In the genomic region with DNA sequence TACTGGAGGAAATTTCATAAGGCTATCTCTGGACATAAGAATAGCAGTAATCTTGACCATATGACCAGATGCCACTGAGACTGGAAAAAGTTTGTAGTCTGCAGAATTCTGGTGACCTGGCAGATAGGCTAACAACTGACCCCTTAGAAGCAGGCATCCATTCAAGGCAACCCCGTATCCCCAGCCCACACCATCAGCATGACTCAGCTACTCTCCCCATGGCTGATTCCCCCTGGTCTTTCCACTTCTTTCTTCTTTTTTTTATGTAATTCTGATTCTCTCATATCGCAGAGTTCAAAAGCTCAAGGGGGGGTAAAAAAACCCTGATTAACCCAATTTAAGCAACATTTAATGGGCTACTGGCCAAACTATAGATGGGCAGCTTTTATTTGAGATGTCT, we compare ENCODE assay signal across 2 cellular contexts.
TF ChIP-seq lines count a peak whose summit lies in the region.

No MANE protein-coding gene starts in this region.

TF ChIP-seq in GM23338, 12 proteins besides CTCF, POLR2A, EP300 and RAD21:
- TF ChIP-seq ZNF114 (CRISPR knock-in tag; IDR thresholded peaks at IDR 0.05) (no peak), ZNF331 (CRISPR knock-in tag; IDR thresholded peaks at IDR 0.05; ENCODE audit: low read depth) (no peak)
- TF ChIP-seq, protein P1, sequence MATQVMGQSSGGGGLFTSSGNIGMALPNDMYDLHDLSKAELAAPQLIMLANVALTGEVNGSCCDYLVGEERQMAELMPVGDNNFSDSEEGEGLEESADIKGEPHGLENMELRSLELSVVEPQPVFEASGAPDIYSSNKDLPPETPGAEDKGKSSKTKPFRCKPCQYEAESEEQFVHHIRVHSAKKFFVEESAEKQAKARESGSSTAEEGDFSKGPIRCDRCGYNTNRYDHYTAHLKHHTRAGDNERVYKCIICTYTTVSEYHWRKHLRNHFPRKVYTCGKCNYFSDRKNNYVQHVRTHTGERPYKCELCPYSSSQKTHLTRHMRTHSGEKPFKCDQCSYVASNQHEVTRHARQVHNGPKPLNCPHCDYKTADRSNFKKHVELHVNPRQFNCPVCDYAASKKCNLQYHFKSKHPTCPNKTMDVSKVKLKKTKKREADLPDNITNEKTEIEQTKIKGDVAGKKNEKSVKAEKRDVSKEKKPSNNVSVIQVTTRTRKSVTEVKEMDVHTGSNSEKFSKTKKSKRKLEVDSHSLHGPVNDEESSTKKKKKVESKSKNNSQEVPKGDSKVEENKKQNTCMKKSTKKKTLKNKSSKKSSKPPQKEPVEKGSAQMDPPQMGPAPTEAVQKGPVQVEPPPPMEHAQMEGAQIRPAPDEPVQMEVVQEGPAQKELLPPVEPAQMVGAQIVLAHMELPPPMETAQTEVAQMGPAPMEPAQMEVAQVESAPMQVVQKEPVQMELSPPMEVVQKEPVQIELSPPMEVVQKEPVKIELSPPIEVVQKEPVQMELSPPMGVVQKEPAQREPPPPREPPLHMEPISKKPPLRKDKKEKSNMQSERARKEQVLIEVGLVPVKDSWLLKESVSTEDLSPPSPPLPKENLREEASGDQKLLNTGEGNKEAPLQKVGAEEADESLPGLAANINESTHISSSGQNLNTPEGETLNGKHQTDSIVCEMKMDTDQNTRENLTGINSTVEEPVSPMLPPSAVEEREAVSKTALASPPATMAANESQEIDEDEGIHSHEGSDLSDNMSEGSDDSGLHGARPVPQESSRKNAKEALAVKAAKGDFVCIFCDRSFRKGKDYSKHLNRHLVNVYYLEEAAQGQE (IDR thresholded peaks at IDR 0.05; ENCODE audit: unreplicated experiment) = no peak

TF ChIP-seq in K562, 482 proteins besides CTCF, POLR2A, EP300 and RAD21:
- no peak for TF ChIP-seq ETV5 (CRISPR knock-in tag; IDR thresholded peaks at IDR 0.05; ENCODE audit: low read depth)
- TF ChIP-seq ZNF311 (CRISPR knock-in tag; IDR thresholded peaks at IDR 0.05) = no peak
- TF ChIP-seq, protein P2, sequence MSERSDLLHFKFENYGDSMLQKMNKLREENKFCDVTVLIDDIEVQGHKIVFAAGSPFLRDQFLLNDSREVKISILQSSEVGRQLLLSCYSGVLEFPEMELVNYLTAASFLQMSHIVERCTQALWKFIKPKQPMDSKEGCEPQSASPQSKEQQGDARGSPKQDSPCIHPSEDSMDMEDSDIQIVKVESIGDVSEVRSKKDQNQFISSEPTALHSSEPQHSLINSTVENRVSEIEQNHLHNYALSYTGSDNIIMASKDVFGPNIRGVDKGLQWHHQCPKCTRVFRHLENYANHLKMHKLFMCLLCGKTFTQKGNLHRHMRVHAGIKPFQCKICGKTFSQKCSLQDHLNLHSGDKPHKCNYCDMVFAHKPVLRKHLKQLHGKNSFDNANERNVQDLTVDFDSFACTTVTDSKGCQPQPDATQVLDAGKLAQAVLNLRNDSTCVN (CRISPR knock-in tag; IDR thresholded peaks at IDR 0.05) = no peak
- no peak for TF ChIP-seq ZNF444 (CRISPR knock-in tag; IDR thresholded peaks at IDR 0.05)
- no peak for TF ChIP-seq TCF7L2 (IDR thresholded peaks at IDR 0.05; ENCODE audit: low read depth, low read length)
- TF ChIP-seq ZNF316 (IDR thresholded peaks at IDR 0.05) = peak; percentile 67
- TF ChIP-seq PURB (CRISPR knock-in tag; IDR thresholded peaks at IDR 0.05; ENCODE audit: low read depth) = no peak
- TF ChIP-seq, protein P3, sequence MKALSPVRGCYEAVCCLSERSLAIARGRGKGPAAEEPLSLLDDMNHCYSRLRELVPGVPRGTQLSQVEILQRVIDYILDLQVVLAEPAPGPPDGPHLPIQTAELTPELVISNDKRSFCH (CRISPR knock-in tag; IDR thresholded peaks at IDR 0.05) = no peak
- TF ChIP-seq, protein P3 (tag; IDR thresholded peaks at IDR 0.05) = no peak
- TF ChIP-seq FOXP1 (CRISPR knock-in tag; IDR thresholded peaks at IDR 0.05) = no peak
- TF ChIP-seq KLF10 (CRISPR knock-in tag; IDR thresholded peaks at IDR 0.05) = no peak
- no peak for TF ChIP-seq ZKSCAN3 (CRISPR knock-in tag; IDR thresholded peaks at IDR 0.05)
- TF ChIP-seq MITF (IDR thresholded peaks at IDR 0.05) = no peak
- TF ChIP-seq, protein P4, sequence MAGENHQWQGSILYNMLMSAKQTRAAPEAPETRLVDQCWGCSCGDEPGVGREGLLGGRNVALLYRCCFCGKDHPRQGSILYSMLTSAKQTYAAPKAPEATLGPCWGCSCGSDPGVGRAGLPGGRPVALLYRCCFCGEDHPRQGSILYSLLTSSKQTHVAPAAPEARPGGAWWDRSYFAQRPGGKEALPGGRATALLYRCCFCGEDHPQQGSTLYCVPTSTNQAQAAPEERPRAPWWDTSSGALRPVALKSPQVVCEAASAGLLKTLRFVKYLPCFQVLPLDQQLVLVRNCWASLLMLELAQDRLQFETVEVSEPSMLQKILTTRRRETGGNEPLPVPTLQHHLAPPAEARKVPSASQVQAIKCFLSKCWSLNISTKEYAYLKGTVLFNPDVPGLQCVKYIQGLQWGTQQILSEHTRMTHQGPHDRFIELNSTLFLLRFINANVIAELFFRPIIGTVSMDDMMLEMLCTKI (IDR thresholded peaks at IDR 0.05; ENCODE audit: partially characterized antibody) = no peak
- no peak for TF ChIP-seq ZNF274 (IDR thresholded peaks at IDR 0.05; ENCODE audit: borderline replicate concordance, low read depth, low read length)
- 0 out of 2 replicates have a peak, but pooled peaks have one; percentile 2 for TF ChIP-seq MAFF (IDR thresholded peaks at IDR 0.05; ENCODE audit: low read length)
- no peak for TF ChIP-seq SPI1 (IDR thresholded peaks at IDR 0.05; ENCODE audit: borderline replicate concordance, low read depth, low read length)
- peak; percentile 72 for TF ChIP-seq NFE2 (IDR thresholded peaks at IDR 0.05; ENCODE audit: low read depth)
- no peak for TF ChIP-seq POLR2H (tag; IDR thresholded peaks at IDR 0.05; ENCODE audit: low read depth)
- no peak for TF ChIP-seq POLR2B (IDR thresholded peaks at IDR 0.05; ENCODE audit: low read depth, partially characterized antibody)
- peak; percentile 43 for TF ChIP-seq MAFG (tag; conservative IDR thresholded peaks at IDR 0.05)
- TF ChIP-seq ETV6 (IDR thresholded peaks at IDR 0.05; ENCODE audit: borderline replicate concordance in 1 of 2, low read depth in 2 of 2, low read length in 1 of 2) = no peak
- no peak for TF ChIP-seq ETV6 (CRISPR knock-in tag; IDR thresholded peaks at IDR 0.05; ENCODE audit: borderline replicate concordance)
- TF ChIP-seq SIN3A (IDR thresholded peaks at IDR 0.05; ENCODE audit: borderline replicate concordance in 2 of 2, control insufficient read depth in 1 of 2, low read depth in 2 of 2, low read length in 2 of 2) = no peak
- TF ChIP-seq BCL6 (CRISPR knock-in tag; IDR thresholded peaks at IDR 0.05) = no peak
- peak; percentile 8; the same call in 1 of the 2 replicates for TF ChIP-seq MAFK (IDR thresholded peaks at IDR 0.05; ENCODE audit: low read length)
- TF ChIP-seq BHLHE40 (IDR thresholded peaks at IDR 0.05; ENCODE audit: low read length) = no peak
- TF ChIP-seq, protein P5, sequence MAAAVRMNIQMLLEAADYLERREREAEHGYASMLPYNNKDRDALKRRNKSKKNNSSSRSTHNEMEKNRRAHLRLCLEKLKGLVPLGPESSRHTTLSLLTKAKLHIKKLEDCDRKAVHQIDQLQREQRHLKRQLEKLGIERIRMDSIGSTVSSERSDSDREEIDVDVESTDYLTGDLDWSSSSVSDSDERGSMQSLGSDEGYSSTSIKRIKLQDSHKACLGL (CRISPR knock-in tag; IDR thresholded peaks at IDR 0.05; ENCODE audit: borderline replicate concordance, poor library complexity, severe bottlenecking) = no peak
- TF ChIP-seq POLR2G (IDR thresholded peaks at IDR 0.05; ENCODE audit: low read depth, low read length) = no peak
- no peak for TF ChIP-seq TAF9B (IDR thresholded peaks at IDR 0.05; ENCODE audit: partially characterized antibody)
- TF ChIP-seq C11orf30 (IDR thresholded peaks at IDR 0.05; ENCODE audit: low read depth) = peak; percentile 57; the same call in 1 of the 2 replicates
- TF ChIP-seq, protein P6, sequence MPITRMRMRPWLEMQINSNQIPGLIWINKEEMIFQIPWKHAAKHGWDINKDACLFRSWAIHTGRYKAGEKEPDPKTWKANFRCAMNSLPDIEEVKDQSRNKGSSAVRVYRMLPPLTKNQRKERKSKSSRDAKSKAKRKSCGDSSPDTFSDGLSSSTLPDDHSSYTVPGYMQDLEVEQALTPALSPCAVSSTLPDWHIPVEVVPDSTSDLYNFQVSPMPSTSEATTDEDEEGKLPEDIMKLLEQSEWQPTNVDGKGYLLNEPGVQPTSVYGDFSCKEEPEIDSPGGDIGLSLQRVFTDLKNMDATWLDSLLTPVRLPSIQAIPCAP (CRISPR knock-in tag; IDR thresholded peaks at IDR 0.05; ENCODE audit: borderline replicate concordance) = no peak
- TF ChIP-seq ATF7 (IDR thresholded peaks at IDR 0.05) = no peak
- TF ChIP-seq HNRNPH1 (optimal IDR thresholded peaks at IDR 0.05; ENCODE audit: low read depth, low read length) = no peak
- no peak for TF ChIP-seq KLF1 (tag; IDR thresholded peaks at IDR 0.05)
- no peak for TF ChIP-seq ZBTB7A (IDR thresholded peaks at IDR 0.05; ENCODE audit: borderline replicate concordance, control insufficient read depth, low read depth, low read length)
